Comparison of ENCODE assay signal across 15 cellular contexts in genomic region chr7:25726682-25727357, GRCh38.
A peak's percentile ranks its signal among the peaks of the same experiment; 100 is the strongest.
DNase-seq lines count a peak whose midpoint lies in the region; ATAC-seq and TF ChIP-seq lines count a peak whose summit lies in the region.
"Had no signal": no experiment of that assay in that cellular context is flagged by ENCODE, and none has a peak within 500 bp of the region (broad histone marks: within the 10 kb centered on the region; RNA-seq: fewer than 3 reads in every experiment).

No MANE protein-coding gene starts in this region.

- no peaks in the 10 kb centered on the region for H3K27me3 Mint-ChIP-seq in neural progenitor cell (ENCODE audit: insufficient read depth, low read depth)

- H3K36me3 ChIP-seq in ectodermal cell (ENCODE audit: control insufficient read depth, insufficient read depth, low read length) (no peaks in the 10 kb centered on the region), neural progenitor cell (no peaks in the 10 kb centered on the region)

- H3K9ac ChIP-seq in neural progenitor cell, result no peak overlapping the region

- H3K27me3 ChIP-seq in ectodermal cell (ENCODE audit: control insufficient read depth, insufficient read depth, low read length, poor library complexity, severe bottlenecking) (no peaks in the 10 kb centered on the region), neural progenitor cell (no peaks in the 10 kb centered on the region)

- DNase-seq in HEK293T (ENCODE audit: extremely low spot score), result peak; percentile 40
- DNase-seq in NCI-H2107 (lab: John Stamatoyannopoulos, UW), result peak; percentile 65
- DNase-seq in neural progenitor cell (ENCODE audit: low spot score), result peak; percentile 40
- DNase-seq: activated CD8-positive, alpha-beta memory T cell treated with anti-CD3 and anti-CD28 coated beads, Interleukin-2, amount 50 U/mL, for 4 hours; activated naive CD4-positive, alpha-beta T cell treated with anti-CD3 and anti-CD28 coated beads for 36 hours; AML-193; dermis blood vessel endothelial cell; hypothalamus; T-helper 9 cell had no signal

- 63 to 69% methylated on average over 11 of the region's 11 CpGs for WGBS in ectodermal cell, 2 experiments

- POLR2A ChIA-PET in HEK293T (lab: Yijun Ruan, JAX), result interaction anchor here (2.7 kb wide), 1 partner anchor 122 kb away, joined by 6 read pairs; no protein-coding TSS in a partner anchor

- no peak for TF ChIP-seq CTCF in neural progenitor cell (IDR thresholded peaks at IDR 0.05)

- H3K4me1 ChIP-seq in ectodermal cell (ENCODE audit: control insufficient read depth, insufficient read depth, low read length) (peaks cover 61% of the 10 kb centered on the region), neural progenitor cell (peaks cover 86% of the 10 kb centered on the region)

- H4K20me1 ChIP-seq in neural progenitor cell (ENCODE audit: low read depth), result no peaks in the 10 kb centered on the region

- CTCF ChIA-PET in HEK293T (lab: Yijun Ruan, JAX), result interaction anchor here (1.4 kb wide), 1 partner anchor 128 kb away, joined by 3 read pairs; no protein-coding TSS in a partner anchor

- H3K9me3 ChIP-seq in ectodermal cell (ENCODE audit: control insufficient read depth, low read length) (no peaks in the 10 kb centered on the region), neural progenitor cell (ENCODE audit: low read depth) (no peaks in the 10 kb centered on the region)

- no peak overlapping the region for H2AFZ ChIP-seq in neural progenitor cell (replicated peaks)

- peaks cover 46% of the 10 kb centered on the region for H3F3A ChIP-seq in neural progenitor cell (ENCODE audit: low read depth)

- H3K79me2 ChIP-seq in neural progenitor cell (ENCODE audit: low read depth), result no peaks in the 10 kb centered on the region

- no peak overlapping the region for H3K4me3 ChIP-seq in ectodermal cell (ENCODE audit: insufficient read depth, low read depth, low read length)
- peak overlapping the region; percentile 14 for H3K4me3 ChIP-seq in neural progenitor cell

- peak overlapping the region; percentile 95 for H3K27ac Mint-ChIP-seq in neural progenitor cell
- H3K27ac Mint-ChIP-seq: activated naive CD4-positive, alpha-beta T cell treated with anti-CD3 and anti-CD28 coated beads for 36 hours had no signal

- H3K36me3 Mint-ChIP-seq in neural progenitor cell, result no peaks in the 10 kb centered on the region

- peak overlapping the region; percentile 70 for H3K4me3 Mint-ChIP-seq in neural progenitor cell
- H3K4me3 Mint-ChIP-seq: activated naive CD4-positive, alpha-beta T cell treated with anti-CD3 and anti-CD28 coated beads for 36 hours had no signal

- peak overlapping the region; percentile 69 for H3K4me2 ChIP-seq in neural progenitor cell

- peaks cover 55% of the 10 kb centered on the region for H3K4me1 Mint-ChIP-seq in neural progenitor cell

- peak overlapping the region; percentile 92 for H3K27ac ChIP-seq in ectodermal cell (ENCODE audit: insufficient read depth, low read depth, low read length, poor library complexity, severe bottlenecking)
- peak overlapping the region; percentile 76 for H3K27ac ChIP-seq in neural progenitor cell

- H3K9me3 Mint-ChIP-seq in neural progenitor cell, result no peaks in the 10 kb centered on the region
- H3K9me3 Mint-ChIP-seq: activated naive CD4-positive, alpha-beta T cell treated with anti-CD3 and anti-CD28 coated beads for 36 hours had no signal

- ATAC-seq in GM18520 (IDR thresholded peaks at IDR 0.05; ENCODE audit: unreplicated experiment) (no peak), GM19452 (IDR thresholded peaks at IDR 0.05; ENCODE audit: unreplicated experiment) (no peak), GM18873 (IDR thresholded peaks at IDR 0.05; ENCODE audit: low FRiP score, unreplicated experiment) (no peak), HG03097 (IDR thresholded peaks at IDR 0.05; ENCODE audit: low FRiP score, unreplicated experiment) (no peak)
- ATAC-seq: left lobe of liver had no signal

TF ChIP-seq in HEK293T, 16 proteins besides CTCF, POLR2A, EP300 and RAD21:
- TF ChIP-seq SP1 (IDR thresholded peaks at IDR 0.05) (no peak), PKNOX1 (IDR thresholded peaks at IDR 0.05) (peak; percentile 91), BHLHE40 (IDR thresholded peaks at IDR 0.05; ENCODE audit: borderline replicate concordance) (no peak), CTBP1 (IDR thresholded peaks at IDR 0.05; ENCODE audit: borderline replicate concordance) (peak; percentile 68), ZNF384 (IDR thresholded peaks at IDR 0.05) (peak; percentile 15; the same call in 1 of the 2 replicates), TARDBP (IDR thresholded peaks at IDR 0.05) (no peak)
TF ChIP-seq in HEK293T: peak in this region for 3.
